In the genomic region with DNA sequence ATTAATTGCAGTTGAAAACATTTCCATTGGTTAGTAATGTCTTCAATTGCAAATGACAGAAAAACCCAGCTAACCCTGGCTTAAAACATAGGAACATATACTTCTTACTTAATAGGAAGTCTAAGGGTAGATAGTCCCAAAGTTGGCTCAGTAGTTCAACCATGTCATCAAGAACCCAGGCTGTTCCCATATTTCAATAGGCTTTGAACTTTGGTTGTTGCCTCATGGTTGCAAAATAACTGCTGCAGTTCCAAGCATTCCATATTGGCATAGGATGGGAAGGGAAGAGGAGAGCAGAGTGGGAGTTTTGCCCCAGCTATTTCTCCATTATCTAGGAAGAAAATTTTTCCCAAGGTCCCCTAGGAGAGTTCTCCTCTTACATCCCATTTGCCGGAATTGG, we compare ENCODE assay signal across 38 cellular contexts.
"Had no signal": no experiment of that assay in that cellular context is flagged by ENCODE, and none has a peak within 500 bp of the region (broad histone marks: within the 10 kb centered on the region; RNA-seq: fewer than 3 reads in every experiment).

No MANE protein-coding gene starts in this region.

- H3K27ac Mint-ChIP-seq: activated B cell treated with CpG ODN at 0.5 μM for 24 hours; activated CD4-positive, alpha-beta memory T cell treated with anti-CD3 and anti-CD28 coated beads for 36 hours; activated naive CD4-positive, alpha-beta T cell treated with anti-CD3 and anti-CD28 coated beads for 36 hours; activated naive CD8-positive, alpha-beta T cell; activated naive CD8-positive, alpha-beta T cell treated with anti-CD3 and anti-CD28 coated beads, Interleukin-2, amount 50 U/mL, for 24 hours; activated T-helper 1 cell treated with anti-CD3 and anti-CD28 coated beads, Interleukin-12 subunit alpha, Interleukin-12 subunit beta, Interleukin-2, Interleukin-4 antibody, amounts not matched to agents 30 ng/mL and 10 ng/mL and 1 ng/mL, durations not matched to agents 14 hours and 24 hours and 36 hours had no signal

- DNase-seq: activated B cell treated with CpG ODN at 0.5 μM for 24 hours; activated CD4-positive, alpha-beta memory T cell treated with anti-CD3 and anti-CD28 coated beads for 36 hours; activated CD4-positive, alpha-beta T cell treated with anti-CD3 and anti-CD28 coated beads for 4 hours; activated CD4-positive, alpha-beta T cell treated with anti-CD3 and anti-CD28 coated beads, Interleukin-2, amount 50 U/mL, for 1 hour; activated CD4-positive, CD25-positive, alpha-beta regulatory T cell treated with anti-CD3 and anti-CD28 coated beads, Interleukin-2, amount 50 U/mL, for 72 hours; activated CD8-positive, alpha-beta memory T cell treated with anti-CD3 and anti-CD28 coated beads, Interleukin-2, amount 50 U/mL, for 4 hours; activated gamma-delta T cell treated with Interleukin-2 at 50 U/mL for 16 hours; activated naive CD4-positive, alpha-beta T cell treated with anti-CD3 and anti-CD28 coated beads for 36 hours; activated naive CD8-positive, alpha-beta T cell treated with anti-CD3 and anti-CD28 coated beads, Interleukin-2, amount 50 U/mL, for 24 hours; activated T-cell treated with anti-CD3 and anti-CD28 coated beads for 4 hours; activated T-cell treated with anti-CD3 and anti-CD28 coated beads, Interleukin-2, amount 50 U/mL, for 4 hours; amniotic stem cell; aorta; brain microvascular endothelial cell; central memory CD4-positive, alpha-beta T cell; Kasumi-1; MG63; NCI-H1048; NCI-H1436 treated with DMSO at 0.1 percent for 48 hours; NCI-H1694 treated with DMSO at 0.1 percent for 48 hours; NCI-H2029 treated with DMSO at 0.1 percent for 48 hours; NCI-H2107; NCI-H2171; NCI-H510A; NCI-H526; NCI-H748 treated with DMSO at 0.1 percent for 48 hours; NK-92 treated with Interleukin-12 subunit alpha and Interleukin-12 subunit beta, amount 100 ng/mL, for 24 hours; PC-3; SIG-M5; SW 1271; T-helper 1 cell; T-helper 2 cell; T-helper 9 cell had no signal

- H3K9me3 ChIP-seq: MG63 had no signal

- H3K36me3 Mint-ChIP-seq: activated CD4-positive, alpha-beta memory T cell treated with anti-CD3 and anti-CD28 coated beads for 36 hours; activated naive CD8-positive, alpha-beta T cell had no signal

- H3K4me3 Mint-ChIP-seq: activated B cell treated with CpG ODN at 0.5 μM for 24 hours; activated CD4-positive, alpha-beta memory T cell treated with anti-CD3 and anti-CD28 coated beads for 36 hours; activated naive CD4-positive, alpha-beta T cell treated with anti-CD3 and anti-CD28 coated beads for 36 hours; activated naive CD8-positive, alpha-beta T cell; activated naive CD8-positive, alpha-beta T cell treated with anti-CD3 and anti-CD28 coated beads, Interleukin-2, amount 50 U/mL, for 24 hours; activated T-cell treated with anti-CD3 and anti-CD28 coated beads, Interleukin-2, amount 50 U/mL, for 4 hours; activated T-helper 1 cell treated with anti-CD3 and anti-CD28 coated beads, Interleukin-12 subunit alpha, Interleukin-12 subunit beta, Interleukin-2, Interleukin-4 antibody, amounts not matched to agents 30 ng/mL and 10 ng/mL and 1 ng/mL, durations not matched to agents 14 hours and 24 hours and 36 hours had no signal

- H3K4me3 ChIP-seq: MG63 had no signal

- H3K27ac ChIP-seq: brain microvascular endothelial cell, RWPE1, VCaP had no signal

- H3K27me3 ChIP-seq: brain microvascular endothelial cell, MG63 had no signal

- H3K27me3 Mint-ChIP-seq: activated CD4-positive, alpha-beta memory T cell treated with anti-CD3 and anti-CD28 coated beads for 36 hours; activated naive CD8-positive, alpha-beta T cell treated with anti-CD3 and anti-CD28 coated beads, Interleukin-2, amount 50 U/mL, for 24 hours had no signal

- H3K4me1 Mint-ChIP-seq: activated B cell treated with CpG ODN at 0.5 μM for 24 hours; activated naive CD8-positive, alpha-beta T cell treated with anti-CD3 and anti-CD28 coated beads, Interleukin-2, amount 50 U/mL, for 24 hours had no signal

- H3K9me3 Mint-ChIP-seq: activated B cell treated with CpG ODN at 0.5 μM for 24 hours; activated CD4-positive, alpha-beta memory T cell treated with anti-CD3 and anti-CD28 coated beads for 36 hours; activated naive CD4-positive, alpha-beta T cell treated with anti-CD3 and anti-CD28 coated beads for 36 hours; activated naive CD8-positive, alpha-beta T cell treated with anti-CD3 and anti-CD28 coated beads, Interleukin-2, amount 50 U/mL, for 24 hours; activated T-cell treated with anti-CD3 and anti-CD28 coated beads, Interleukin-2, amount 50 U/mL, for 4 hours; activated T-helper 1 cell treated with anti-CD3 and anti-CD28 coated beads, Interleukin-12 subunit alpha, Interleukin-12 subunit beta, Interleukin-2, Interleukin-4 antibody, amounts not matched to agents 30 ng/mL and 10 ng/mL and 1 ng/mL, durations not matched to agents 14 hours and 24 hours and 36 hours had no signal

- ATAC-seq: activated naive CD8-positive, alpha-beta T cell treated with anti-CD3 and anti-CD28 coated beads, Interleukin-2, amount 50 U/mL, for 24 hours; activated T-cell treated with anti-CD3 and anti-CD28 coated beads, Interleukin-2, amount 50 U/mL, for 4 hours; PC-3; Right ventricle myocardium inferior had no signal

- H3K36me3 ChIP-seq: brain microvascular endothelial cell, MG63 had no signal
